Comparison of ENCODE assay signal across 22 cellular contexts in the genomic region with DNA sequence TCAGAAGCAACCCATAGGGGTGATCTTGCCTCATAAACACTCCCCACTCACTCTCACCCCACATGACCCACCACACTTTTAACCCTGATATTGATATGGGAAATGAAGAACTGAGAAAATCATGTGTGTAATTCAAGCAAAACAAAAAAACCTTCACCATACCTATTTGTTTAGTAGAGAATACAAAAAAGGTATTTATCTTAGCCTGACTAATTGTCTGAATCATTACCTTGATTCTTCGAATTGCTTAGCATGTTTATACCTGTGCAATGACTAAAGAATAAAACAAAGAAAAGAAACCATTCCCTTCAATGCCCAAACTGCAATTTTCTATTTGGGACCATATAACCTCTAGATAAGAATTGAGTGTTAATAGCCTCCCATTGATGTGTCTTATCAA. TPM values are rescaled to one million over a fixed set of nuclear protein-coding genes. Genes with fewer than 3 reads are reported as not detected.
DNase-seq lines count a peak whose midpoint lies in the region; ATAC-seq and TF ChIP-seq lines count a peak whose summit lies in the region.
"Had no signal": no experiment of that assay in that cellular context is flagged by ENCODE, and none has a peak within 500 bp of the region (broad histone marks: within the 10 kb centered on the region; RNA-seq: fewer than 3 reads in every experiment).

No MANE protein-coding gene starts in this region.

- no peak overlapping the region for H2AFZ ChIP-seq in osteoblast (ENCODE audit: low read length)

- H3K9me3 ChIP-seq in breast epithelium (no peaks in the 10 kb centered on the region), RWPE2 (ENCODE audit: severe bottlenecking) (no peaks in the 10 kb centered on the region), Peyer's patch (no peaks in the 10 kb centered on the region), osteoblast (ENCODE audit: low read depth, low read length) (no peaks in the 10 kb centered on the region), ovary (no peaks in the 10 kb centered on the region)
- H3K9me3 ChIP-seq: A549, Caco-2 had no signal

- no peak for TF ChIP-seq EP300 in ovary (IDR thresholded peaks at IDR 0.05)

- no peaks in the 10 kb centered on the region for H3K27me3 Mint-ChIP-seq in MCF 10A (ENCODE audit: insufficient read depth, unreplicated experiment)
- H3K27me3 Mint-ChIP-seq: CD4-positive, alpha-beta T cell had no signal

- H4K20me1 ChIP-seq in osteoblast (ENCODE audit: insufficient read depth, low read length) = no peaks in the 10 kb centered on the region

- CTCF ChIA-PET in MCF 10A (lab: Yijun Ruan, JAX) = interaction anchor here (0.7 to 1.1 kb wide), 2 partner anchors 93 to 1467 kb away, joined by 3 to 4 read pairs; no protein-coding TSS in a partner anchor

- H3K36me3 ChIP-seq in breast epithelium (no peaks in the 10 kb centered on the region), RWPE2 (ENCODE audit: low read depth) (no peaks in the 10 kb centered on the region), Peyer's patch (no peaks in the 10 kb centered on the region), osteoblast (ENCODE audit: insufficient read depth, low read length) (no peaks in the 10 kb centered on the region), ovary (no peaks in the 10 kb centered on the region)

- TF ChIP-seq POLR2A in breast epithelium (IDR thresholded peaks at IDR 0.05) (no peak), Peyer's patch (IDR thresholded peaks at IDR 0.05) (no peak), ovary (IDR thresholded peaks at IDR 0.05) (no peak)

- peak overlapping the region; percentile 42 for H3K27ac Mint-ChIP-seq in MCF 10A (ENCODE audit: low read depth, unreplicated experiment)
- H3K27ac Mint-ChIP-seq: CD4-positive, alpha-beta T cell; H9 had no signal

- H3K4me3 Mint-ChIP-seq in MCF 10A (ENCODE audit: unreplicated experiment) = no peak overlapping the region
- H3K4me3 Mint-ChIP-seq: CD4-positive, alpha-beta T cell; H9 had no signal

- H3K79me2 ChIP-seq in osteoblast (ENCODE audit: insufficient read depth, low read length) = no peaks in the 10 kb centered on the region

- POLR2A ChIA-PET in MCF 10A (lab: Yijun Ruan, JAX) = interaction anchor here (0.6 to 1.1 kb wide), 3 partner anchors 15 to 185 kb away, joined by 3 to 4 read pairs (median 3); no protein-coding TSS in a partner anchor

- no peak overlapping the region for H3K4me3 ChIP-seq in breast epithelium
- no peak overlapping the region for H3K4me3 ChIP-seq in RWPE2 (ENCODE audit: severe bottlenecking)
- no peak overlapping the region for H3K4me3 ChIP-seq in Peyer's patch
- no peak overlapping the region for H3K4me3 ChIP-seq in osteoblast (ENCODE audit: insufficient read depth, low read length)
- H3K4me3 ChIP-seq in ovary = no peak overlapping the region
- H3K4me3 ChIP-seq: A549 had no signal

- 81 to 94% (median 88%) methylated on average over 1 of the region's 1 CpG for WGBS in ovary, 3 donors

- ATAC-seq in RWPE2 (ENCODE audit: low read depth) = peak; percentile 94
- ATAC-seq: A549 had no signal

- no TSS peak for BruUV-seq in MCF 10A (replicated peaks; lab: Mats Ljungman, UMichigan)

- H3K9me3 Mint-ChIP-seq in MCF 10A (ENCODE audit: unreplicated experiment) = no peaks in the 10 kb centered on the region
- H3K9me3 Mint-ChIP-seq: CD4-positive, alpha-beta T cell; H9 had no signal

- TF ChIP-seq CTCF in MCF 10A (IDR thresholded peaks at IDR 0.05; ENCODE audit: unreplicated experiment) (no peak), breast epithelium (IDR thresholded peaks at IDR 0.05) (no peak), RWPE2 (IDR thresholded peaks at IDR 0.05; ENCODE audit: poor library complexity, severe bottlenecking) (no peak), Peyer's patch (IDR thresholded peaks at IDR 0.05) (no peak), osteoblast (IDR thresholded peaks at IDR 0.05; ENCODE audit: extremely low read depth, low read depth, low read length) (no peak), ovary (IDR thresholded peaks at IDR 0.05) (no peak)

- peak; percentile 5 for DNase-seq in MCF 10A (ENCODE audit: unreplicated experiment)
- no peak for DNase-seq in breast epithelium (ENCODE audit: low spot score in 2 of 2)
- no peak for DNase-seq in RWPE2 (ENCODE audit: low spot score)
- DNase-seq in epithelial cell of prostate (ENCODE audit: low read depth, low spot score) = peak; percentile 62
- peak; percentile 1 for DNase-seq in renal cortical epithelial cell (ENCODE audit: low read depth)
- no peak for DNase-seq in Peyer's patch
- no peak for DNase-seq in osteoblast (ENCODE audit: insufficient read length, low spot score, missing footprints)
- DNase-seq in ovary = no peak
- DNase-seq: AML-193; Caco-2; CD4-positive, alpha-beta T cell; DMS153; DMS79; GDM1; H9 had no signal

- H3K27me3 ChIP-seq in breast epithelium (no peaks in the 10 kb centered on the region), RWPE2 (ENCODE audit: insufficient read depth, poor library complexity, severe bottlenecking) (no peaks in the 10 kb centered on the region), Peyer's patch (no peaks in the 10 kb centered on the region), osteoblast (ENCODE audit: insufficient read depth, low read length) (no peaks in the 10 kb centered on the region), ovary (no peaks in the 10 kb centered on the region)

- peaks cover 6% of the 10 kb centered on the region for H3K4me1 Mint-ChIP-seq in MCF 10A (ENCODE audit: insufficient read depth, unreplicated experiment)

- intact Hi-C loops in MCF 10A (cut with micrococcal nuclease) (no loop called here), breast epithelium (cut with DNase I; ENCODE audit: low total_unique reads) (no loop called here), ovary (cut with DNase I) (no loop called here)

- H3K27ac ChIP-seq in breast epithelium (no peak overlapping the region), RWPE2 (ENCODE audit: poor library complexity, severe bottlenecking) (peak overlapping the region; percentile 79), epithelial cell of prostate (peak overlapping the region; percentile 70), Peyer's patch (no peak overlapping the region), osteoblast (ENCODE audit: low read depth, low read length) (no peak overlapping the region), ovary (no peak overlapping the region)
- H3K27ac ChIP-seq: 22Rv1, A549, C4-2B had no signal

- no peaks in the 10 kb centered on the region for H3K36me3 Mint-ChIP-seq in MCF 10A (ENCODE audit: insufficient read depth, unreplicated experiment)

- H3K4me2 ChIP-seq in osteoblast (ENCODE audit: insufficient read depth, low read length) = no peak overlapping the region
- H3K4me2 ChIP-seq: A549 had no signal

- H3K4me1 ChIP-seq in breast epithelium = no peaks in the 10 kb centered on the region
- H3K4me1 ChIP-seq in RWPE2 (ENCODE audit: insufficient read depth, poor library complexity, severe bottlenecking) = peaks cover 20% of the 10 kb centered on the region
- no peaks in the 10 kb centered on the region for H3K4me1 ChIP-seq in Peyer's patch
- H3K4me1 ChIP-seq in osteoblast (ENCODE audit: insufficient read depth, low read length) = no peaks in the 10 kb centered on the region
- H3K4me1 ChIP-seq in ovary (ENCODE audit: insufficient read depth) = no peaks in the 10 kb centered on the region
- H3K4me1 ChIP-seq: A549 had no signal

RNA-seq across cellular contexts. Expression of gene CLDN17, which starts 1.8 kb away (rescaled TPM):
- total RNA-seq in MCF 10A (2022) (not detected in 2 replicates), breast epithelium (not detected), renal cortical epithelial cell (not detected in 2 replicates), Peyer's patch (not detected), osteoblast (not detected in 2 replicates), ovary (not detected)
- polyA plus RNA-seq in ovary = not detected
- total RNA-seq: Caco-2; CD4-positive, alpha-beta T cell; Daoy; H1; H9; HT-29 had no signal
- polyA plus RNA-seq: A549, BJ, H1 had no signal

RNA-seq across cellular contexts. Expression of gene CLDN8, which starts 51.1 kb away (rescaled TPM):
- total RNA-seq in MCF 10A (2022) = not detected in 2 replicates
- total RNA-seq in breast epithelium = 100 to 1,000 TPM in 1 of 3 donors, 10 to 100 TPM in 1, under 1 TPM in 1; 0.16 to 213 (median 39.7) TPM
- total RNA-seq in renal cortical epithelial cell = 0.35 TPM in 1 of 2 replicates, not detected in the other
- total RNA-seq in Peyer's patch = 1 to 10 TPM in 3 of 4 donors, not detected in 1; 1.5 to 2.8 (median 1.6) TPM
- total RNA-seq in osteoblast = not detected in 2 replicates
- total RNA-seq in ovary = 1 to 10 TPM in 1 of 7 donors, under 1 TPM in 1, not detected in 5; 0.10 to 2.2 TPM
- polyA plus RNA-seq in ovary = not detected
- total RNA-seq: Caco-2; CD4-positive, alpha-beta T cell; Daoy; H1; H9; HT-29 had no signal
- polyA plus RNA-seq: A549, BJ, H1 had no signal

Comparison
In these comparisons a context has a peak if more than half of its experiments do, and no peak if none do; other contexts are left out.
1. DNase-seq: peak in MCF 10A (single experiment), epithelial cell of prostate (single experiment) and renal cortical epithelial cell (single experiment); none in breast epithelium (0 of 2), RWPE2 (single experiment), Peyer's patch (0 of 3), osteoblast (single experiment) and ovary (0 of 5).
2. H3K27ac ChIP-seq: peak in RWPE2 (single experiment) and epithelial cell of prostate (single experiment); none in breast epithelium (0 of 2), Peyer's patch (0 of 4), osteoblast (single experiment) and ovary (0 of 2).